8 cellular contexts compared by ENCODE assay signal in the genomic region with DNA sequence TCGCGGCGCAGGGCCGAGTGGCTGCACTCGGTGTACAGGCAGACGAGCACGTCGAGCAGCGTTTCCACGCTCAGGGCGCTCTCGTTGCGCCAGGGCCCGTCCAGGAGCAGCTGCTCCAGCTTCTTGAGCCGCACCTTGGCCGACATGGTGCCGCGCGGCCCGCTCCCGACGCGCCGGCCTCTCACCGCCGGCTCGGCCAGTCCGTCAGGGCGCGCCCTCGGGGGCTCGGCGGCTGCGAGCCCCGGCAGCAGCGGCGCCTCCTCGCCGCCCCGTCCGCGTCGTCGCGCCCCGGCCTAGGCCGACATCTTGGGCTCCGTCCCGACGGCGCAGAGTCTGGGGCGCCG. TPM values are rescaled to one million over a fixed set of nuclear protein-coding genes. Genes with fewer than 3 reads are reported as not detected.
DNase-seq lines count a peak whose midpoint lies in the region; ATAC-seq and TF ChIP-seq lines count a peak whose summit lies in the region.

No MANE protein-coding gene starts in this region.

- peak overlapping the region; percentile 88 to 95 for H3K27ac ChIP-seq in coronary artery

- H3K4me1 ChIP-seq in mononuclear cell (ENCODE audit: insufficient read depth, low read length): peaks cover 7% of the 10 kb centered on the region

- peak; percentile 22 for ATAC-seq in HG03558 (IDR thresholded peaks at IDR 0.05; ENCODE audit: extremely low read depth, unreplicated experiment)

- TF ChIP-seq CTCF in GM12875 (IDR thresholded peaks at IDR 0.05; ENCODE audit: borderline replicate concordance, insufficient read depth, low read depth, low read length) (no peak), coronary artery (IDR thresholded peaks at IDR 0.05) (no peak)

- H3K9me3 ChIP-seq in mononuclear cell (ENCODE audit: low read depth, low read length): no peaks in the 10 kb centered on the region

- peaks cover 34% of the 10 kb centered on the region for H3K27me3 ChIP-seq in mononuclear cell (ENCODE audit: insufficient read depth, low read length)

- no peak for DNase-seq in coronary artery (ENCODE audit: low spot score)
- no peak for DNase-seq in NCI-H510A (lab: John Stamatoyannopoulos, UW)
- no peak for DNase-seq in activated CD4-positive, alpha-beta T cell treated with anti-CD3 and anti-CD28 coated beads for 1 hour
- DNase-seq in epidermal melanocyte (ENCODE audit: insufficient read length, low spot score): no peak
- DNase-seq in NOMO-1 (lab: John Stamatoyannopoulos, UW; ENCODE audit: unreplicated experiment in 2 of 2): no peak

- H3K4me3 ChIP-seq in GM12875 (ENCODE audit: low read depth, low read length) (peak overlapping the region; percentile 91), coronary artery (peak overlapping the region; percentile 82), mononuclear cell (ENCODE audit: low read length) (peak overlapping the region; percentile 39)

RNA-seq across cellular contexts. Expression of a gene that starts 0.3 kb away (rescaled TPM):
- 14.1 TPM for total RNA-seq in mononuclear cell

RNA-seq across cellular contexts. Expression of a gene that starts 27.0 kb away (rescaled TPM):
- not detected for total RNA-seq in mononuclear cell

RNA-seq across cellular contexts. Expression of a gene that starts 37.5 kb away (rescaled TPM):
- not detected for total RNA-seq in mononuclear cell

Comparison
In these comparisons a context has a peak if more than half of its experiments do, and no peak if none do; other contexts are left out.
1. H3K4me3 ChIP-seq: peak in every context shown above with its lines; median percentile 91 in GM12875; 82 in coronary artery; 39 in mononuclear cell.